ENCODE assay signal across 22 cellular contexts in genomic region chr20:31576751-31577150, GRCh38.
"Had no signal": no experiment of that assay in that cellular context is flagged by ENCODE, and none has a peak within 500 bp of the region (broad histone marks: within the 10 kb centered on the region; RNA-seq: fewer than 3 reads in every experiment).

No MANE protein-coding gene starts in this region.

- H3K9me3 ChIP-seq: colonic mucosa, lower lobe of right lung, neutrophil, pancreas, right lobe of liver had no signal

- H3K4me3 ChIP-seq: colonic mucosa, lower lobe of right lung, pancreas, right lobe of liver had no signal

- H3K36me3 ChIP-seq: brain microvascular endothelial cell, colonic mucosa, lower lobe of right lung, neutrophil, pancreas, right lobe of liver had no signal

- H3K27me3 ChIP-seq: brain microvascular endothelial cell, colonic mucosa, foreskin keratinocyte, neutrophil, pancreas, right lobe of liver had no signal

- H3K4me1 ChIP-seq: foreskin keratinocyte had no signal

- H3K27ac ChIP-seq: brain microvascular endothelial cell, colonic mucosa, foreskin keratinocyte, lower lobe of right lung, neutrophil, pancreas, right lobe of liver had no signal

- H3K9me3 Mint-ChIP-seq: activated CD4-positive, alpha-beta T cell treated with anti-CD3 and anti-CD28 coated beads, Interleukin-2, amount 10 ng/mL, durations not matched to agents 24 days and 14 days; activated naive CD4-positive, alpha-beta T cell treated with anti-CD3 and anti-CD28 coated beads, Interleukin-2, amount 10 ng/mL, durations not matched to agents 7 days and 5 days; activated T-cell treated with anti-CD3 and anti-CD28 coated beads, Interleukin-2, amount 50 U/mL, for 4 hours; central memory CD8-positive, alpha-beta T cell; stimulated activated naive CD8-positive, alpha-beta T cell treated with anti-CD3 and anti-CD28 coated beads, Interleukin-15, amount 100 ng/mL, for 72 hours had no signal

- FAIRE-seq: islet of Langerhans, pancreas, small intestine had no signal

- H3K27ac Mint-ChIP-seq: activated CD4-positive, alpha-beta T cell treated with anti-CD3 and anti-CD28 coated beads, Interleukin-2, amount 10 ng/mL, durations not matched to agents 24 days and 14 days had no signal

- H3K27me3 Mint-ChIP-seq: central memory CD8-positive, alpha-beta T cell; stimulated activated naive CD8-positive, alpha-beta T cell treated with anti-CD3 and anti-CD28 coated beads, Interleukin-15, amount 100 ng/mL, for 72 hours had no signal

- ATAC-seq: activated CD8-positive, alpha-beta T cell treated with anti-CD3 and anti-CD28 coated beads, Interleukin-2, amount 10 ng/mL, durations not matched to agents 7 days and 5 days; activated T-cell treated with anti-CD3 and anti-CD28 coated beads, Interleukin-2, amount 50 U/mL, for 4 hours; foreskin keratinocyte; left colon; lower lobe of right lung; pancreas; right lobe of liver; stimulated activated naive CD8-positive, alpha-beta T cell treated with anti-CD3 and anti-CD28 coated beads, Interleukin-15, amount 100 ng/mL, for 72 hours had no signal

- H3K36me3 Mint-ChIP-seq: activated naive CD4-positive, alpha-beta T cell treated with anti-CD3 and anti-CD28 coated beads, Interleukin-2, amount 10 ng/mL, durations not matched to agents 7 days and 5 days had no signal

- H3K4me3 Mint-ChIP-seq: activated CD4-positive, alpha-beta T cell treated with anti-CD3 and anti-CD28 coated beads, Interleukin-2, amount 10 ng/mL, durations not matched to agents 24 days and 14 days; activated CD8-positive, alpha-beta T cell treated with anti-CD3 and anti-CD28 coated beads, Interleukin-2, amount 10 ng/mL, durations not matched to agents 7 days and 5 days; activated naive CD4-positive, alpha-beta T cell treated with anti-CD3 and anti-CD28 coated beads, Interleukin-2, amount 10 ng/mL, durations not matched to agents 7 days and 5 days; activated T-cell treated with anti-CD3 and anti-CD28 coated beads, Interleukin-2, amount 50 U/mL, for 4 hours had no signal

- DNase-seq: activated CD4-positive, alpha-beta T cell treated with anti-CD3 and anti-CD28 coated beads, Interleukin-2, amount 10 ng/mL, durations not matched to agents 24 days and 14 days; activated CD8-positive, alpha-beta T cell treated with anti-CD3 and anti-CD28 coated beads, Interleukin-2, amount 10 ng/mL, durations not matched to agents 7 days and 5 days; activated effector memory CD4-positive, alpha-beta T cell treated with Interleukin-2 at 50 U/mL for 16 hours; activated naive CD4-positive, alpha-beta T cell treated with anti-CD3 and anti-CD28 coated beads, Interleukin-2, amount 10 ng/mL, durations not matched to agents 7 days and 5 days; activated T-cell treated with anti-CD3 and anti-CD28 coated beads, Interleukin-2, amount 50 U/mL, for 4 hours; aorta; brain microvascular endothelial cell; colonic mucosa; foreskin keratinocyte; hippocampal formation; left colon; lower lobe of right lung; pancreas; right lobe of liver; small intestine; stimulated activated CD4-positive, alpha-beta T cell treated with anti-CD3 and anti-CD28 coated beads, Interleukin-15, amount 100 ng/mL, for 24 hours; stimulated activated CD4-positive, alpha-beta T cell treated with anti-CD3 and anti-CD28 coated beads, Interleukin-2, amount 100 ng/mL, for 48 hours; stimulated activated naive CD8-positive, alpha-beta T cell treated with anti-CD3 and anti-CD28 coated beads, Interleukin-15, amount 100 ng/mL, for 72 hours; T-helper 9 cell had no signal
